ENCODE assay signal across 26 cellular contexts in genomic region chr20:36479938-36480337, GRCh38.
DNase-seq lines count a peak whose midpoint lies in the region; ATAC-seq and TF ChIP-seq lines count a peak whose summit lies in the region.
"Had no signal": no experiment of that assay in that cellular context is flagged by ENCODE, and none has a peak within 500 bp of the region (broad histone marks: within the 10 kb centered on the region; RNA-seq: fewer than 3 reads in every experiment).

No MANE protein-coding gene starts in this region.

- ATAC-seq in thoracic aorta (ENCODE audit: insufficient number of reproducible peaks, low FRiP score, low read depth), result no peak
- ATAC-seq: activated naive CD4-positive, alpha-beta T cell treated with anti-CD3 and anti-CD28 coated beads, Interleukin-2, amount 50 U/mL, for 72 hours; activated T-cell treated with anti-CD3 and anti-CD28 coated beads, Interleukin-2, amount 50 U/mL, for 72 hours; naive thymus-derived CD8-positive, alpha-beta T cell had no signal

- no peaks in the 10 kb centered on the region for H3K27me3 ChIP-seq in ascending aorta
- H3K27me3 ChIP-seq in kidney epithelial cell (ENCODE audit: control insufficient read depth, insufficient read depth, low read length), result no peaks in the 10 kb centered on the region
- no peaks in the 10 kb centered on the region for H3K27me3 ChIP-seq in thoracic aorta (replicated peaks; ENCODE audit: insufficient read depth)
- H3K27me3 ChIP-seq: BLaER1 treated with 17β-estradiol and CSF1 and Interleukin-3, amounts not matched to agents 10 nM and 100 nM; colonic mucosa; SJSA1; stomach had no signal

- peaks cover 0 to under 1% of the 10 kb centered on the region in 2 donors for H3K36me3 ChIP-seq in ascending aorta
- H3K36me3 ChIP-seq in kidney epithelial cell (ENCODE audit: control insufficient read depth, insufficient read depth, low read length), result no peaks in the 10 kb centered on the region
- H3K36me3 ChIP-seq in thoracic aorta, result no peaks in the 10 kb centered on the region
- H3K36me3 ChIP-seq: colonic mucosa had no signal

- TF ChIP-seq CTCF in ascending aorta (IDR thresholded peaks at IDR 0.05) (no peak), kidney epithelial cell (IDR thresholded peaks at IDR 0.05; ENCODE audit: insufficient read depth, low read length, poor library complexity, severe bottlenecking) (peak; percentile 9), thoracic aorta (IDR thresholded peaks at IDR 0.05) (no peak)

- DNase-seq in NCI-H82 (lab: John Stamatoyannopoulos, UW) (peak; percentile 35), NCI-H82 treated with DMSO at 0.1 percent for 48 hours (lab: John Stamatoyannopoulos, UW; ENCODE audit: unreplicated experiment) (no peak), ascending aorta (ENCODE audit: low spot score in 2 of 2) (no peak), kidney epithelial cell (ENCODE audit: low read depth) (no peak), thoracic aorta (ENCODE audit: low spot score) (no peak), cerebellar nuclear complex (lab: John Stamatoyannopoulos, UW) (no peak), NCI-H1092 treated with DMSO at 0.1 percent for 48 hours (lab: John Stamatoyannopoulos, UW) (no peak), HuH-7.5 (ENCODE audit: low spot score) (no peak)
- DNase-seq: activated CD4-positive, CD25-positive, alpha-beta regulatory T cell treated with anti-CD3 and anti-CD28 coated beads, Interleukin-2, amount 50 U/mL, for 72 hours; activated CD8-positive, alpha-beta memory T cell treated with anti-CD3 and anti-CD28 coated beads for 24 hours; activated T-cell treated with anti-CD3 and anti-CD28 coated beads, Interleukin-2, amount 50 U/mL, for 72 hours; colonic mucosa; DMS153; hypothalamus; islet precursor cell; naive thymus-derived CD8-positive, alpha-beta T cell; NCI-H1105; NCI-H2171 treated with DMSO at 0.1 percent for 48 hours; NCI-H748 treated with DMSO at 0.1 percent for 48 hours; stimulated activated CD4-positive, alpha-beta T cell treated with anti-CD3 and anti-CD28 coated beads, Interleukin-2, amount 100 ng/mL, for 24 hours; stomach; T-helper 9 cell had no signal

- intact Hi-C loops in ascending aorta (cut with DNase I), result no loop called here

- H3K9me3 ChIP-seq in ascending aorta (no peaks in the 10 kb centered on the region), thoracic aorta (no peaks in the 10 kb centered on the region)
- H3K9me3 ChIP-seq: BLaER1 treated with 17β-estradiol and CSF1 and Interleukin-3, amounts not matched to agents 10 nM and 100 nM; colonic mucosa; SJSA1; stomach had no signal

- H3K4me1 ChIP-seq in ascending aorta, result peaks cover 37 to 76% of the 10 kb centered on the region in 2 donors
- peaks cover 64 to 96% of the 10 kb centered on the region in 2 donors for H3K4me1 ChIP-seq in thoracic aorta (ENCODE audit: control insufficient read depth in 1 of 2, low read depth in 2 of 2)

- H3K27ac ChIP-seq in ascending aorta (peak overlapping the region; percentile 75 to 81), thoracic aorta (peak overlapping the region; percentile 52 to 90)
- H3K27ac ChIP-seq: BLaER1 treated with 17β-estradiol and CSF1 and Interleukin-3, amounts not matched to agents 10 nM and 100 nM; colonic mucosa; parathyroid adenoma; SJSA1 had no signal

- H3K4me3 ChIP-seq in ascending aorta (no peak overlapping the region), kidney epithelial cell (ENCODE audit: low read depth, low read length) (no peak overlapping the region), thoracic aorta (no peak overlapping the region)
- H3K4me3 ChIP-seq: BLaER1 treated with 17β-estradiol and CSF1 and Interleukin-3, amounts not matched to agents 10 nM and 100 nM; colonic mucosa; SJSA1; stomach had no signal
